ENCODE assay signal across 1 cellular context in genomic region chr4:124713213-124713592, GRCh38.
TF ChIP-seq lines count a peak whose summit lies in the region.

No MANE protein-coding gene starts in this region.

TF ChIP-seq in HepG2, 621 proteins besides CTCF, POLR2A, EP300 and RAD21 (continued from another document):
- TF ChIP-seq, protein P1, sequence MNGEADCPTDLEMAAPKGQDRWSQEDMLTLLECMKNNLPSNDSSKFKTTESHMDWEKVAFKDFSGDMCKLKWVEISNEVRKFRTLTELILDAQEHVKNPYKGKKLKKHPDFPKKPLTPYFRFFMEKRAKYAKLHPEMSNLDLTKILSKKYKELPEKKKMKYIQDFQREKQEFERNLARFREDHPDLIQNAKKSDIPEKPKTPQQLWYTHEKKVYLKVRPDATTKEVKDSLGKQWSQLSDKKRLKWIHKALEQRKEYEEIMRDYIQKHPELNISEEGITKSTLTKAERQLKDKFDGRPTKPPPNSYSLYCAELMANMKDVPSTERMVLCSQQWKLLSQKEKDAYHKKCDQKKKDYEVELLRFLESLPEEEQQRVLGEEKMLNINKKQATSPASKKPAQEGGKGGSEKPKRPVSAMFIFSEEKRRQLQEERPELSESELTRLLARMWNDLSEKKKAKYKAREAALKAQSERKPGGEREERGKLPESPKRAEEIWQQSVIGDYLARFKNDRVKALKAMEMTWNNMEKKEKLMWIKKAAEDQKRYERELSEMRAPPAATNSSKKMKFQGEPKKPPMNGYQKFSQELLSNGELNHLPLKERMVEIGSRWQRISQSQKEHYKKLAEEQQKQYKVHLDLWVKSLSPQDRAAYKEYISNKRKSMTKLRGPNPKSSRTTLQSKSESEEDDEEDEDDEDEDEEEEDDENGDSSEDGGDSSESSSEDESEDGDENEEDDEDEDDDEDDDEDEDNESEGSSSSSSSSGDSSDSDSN (CRISPR knock-in tag; IDR thresholded peaks at IDR 0.05): peak; percentile 46; the same call in 1 of the 2 replicates
- 0 out of 2 replicates have a peak, but pooled peaks have one; percentile 29 for TF ChIP-seq TP53 (CRISPR knock-in tag; conservative IDR thresholded peaks at IDR 0.05)
- TF ChIP-seq HMG20A (CRISPR knock-in tag; IDR thresholded peaks at IDR 0.05; ENCODE audit: borderline replicate concordance): no peak
- TF ChIP-seq CENPX (CRISPR knock-in tag; IDR thresholded peaks at IDR 0.05): no peak
- TF ChIP-seq, protein P2, sequence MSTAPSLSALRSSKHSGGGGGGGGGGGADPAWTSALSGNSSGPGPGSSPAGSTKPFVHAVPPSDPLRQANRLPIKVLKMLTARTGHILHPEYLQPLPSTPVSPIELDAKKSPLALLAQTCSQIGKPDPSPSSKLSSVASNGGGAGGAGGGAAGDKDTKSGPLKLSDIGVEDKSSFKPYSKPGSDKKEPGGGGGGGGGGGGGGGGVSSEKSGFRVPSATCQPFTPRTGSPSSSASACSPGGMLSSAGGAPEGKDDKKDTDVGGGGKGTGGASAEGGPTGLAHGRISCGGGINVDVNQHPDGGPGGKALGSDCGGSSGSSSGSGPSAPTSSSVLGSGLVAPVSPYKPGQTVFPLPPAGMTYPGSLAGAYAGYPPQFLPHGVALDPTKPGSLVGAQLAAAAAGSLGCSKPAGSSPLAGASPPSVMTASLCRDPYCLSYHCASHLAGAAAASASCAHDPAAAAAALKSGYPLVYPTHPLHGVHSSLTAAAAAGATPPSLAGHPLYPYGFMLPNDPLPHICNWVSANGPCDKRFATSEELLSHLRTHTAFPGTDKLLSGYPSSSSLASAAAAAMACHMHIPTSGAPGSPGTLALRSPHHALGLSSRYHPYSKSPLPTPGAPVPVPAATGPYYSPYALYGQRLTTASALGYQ (CRISPR knock-in tag; IDR thresholded peaks at IDR 0.05): peak; percentile 58; the same call in 1 of the 2 replicates
- TF ChIP-seq ZFP90 (CRISPR knock-in tag; IDR thresholded peaks at IDR 0.05; ENCODE audit: borderline replicate concordance): 0 out of 2 replicates have a peak, but pooled peaks have one; percentile 68
- TF ChIP-seq, protein P3, sequence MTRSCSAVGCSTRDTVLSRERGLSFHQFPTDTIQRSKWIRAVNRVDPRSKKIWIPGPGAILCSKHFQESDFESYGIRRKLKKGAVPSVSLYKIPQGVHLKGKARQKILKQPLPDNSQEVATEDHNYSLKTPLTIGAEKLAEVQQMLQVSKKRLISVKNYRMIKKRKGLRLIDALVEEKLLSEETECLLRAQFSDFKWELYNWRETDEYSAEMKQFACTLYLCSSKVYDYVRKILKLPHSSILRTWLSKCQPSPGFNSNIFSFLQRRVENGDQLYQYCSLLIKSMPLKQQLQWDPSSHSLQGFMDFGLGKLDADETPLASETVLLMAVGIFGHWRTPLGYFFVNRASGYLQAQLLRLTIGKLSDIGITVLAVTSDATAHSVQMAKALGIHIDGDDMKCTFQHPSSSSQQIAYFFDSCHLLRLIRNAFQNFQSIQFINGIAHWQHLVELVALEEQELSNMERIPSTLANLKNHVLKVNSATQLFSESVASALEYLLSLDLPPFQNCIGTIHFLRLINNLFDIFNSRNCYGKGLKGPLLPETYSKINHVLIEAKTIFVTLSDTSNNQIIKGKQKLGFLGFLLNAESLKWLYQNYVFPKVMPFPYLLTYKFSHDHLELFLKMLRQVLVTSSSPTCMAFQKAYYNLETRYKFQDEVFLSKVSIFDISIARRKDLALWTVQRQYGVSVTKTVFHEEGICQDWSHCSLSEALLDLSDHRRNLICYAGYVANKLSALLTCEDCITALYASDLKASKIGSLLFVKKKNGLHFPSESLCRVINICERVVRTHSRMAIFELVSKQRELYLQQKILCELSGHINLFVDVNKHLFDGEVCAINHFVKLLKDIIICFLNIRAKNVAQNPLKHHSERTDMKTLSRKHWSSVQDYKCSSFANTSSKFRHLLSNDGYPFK (CRISPR knock-in tag; IDR thresholded peaks at IDR 0.05; ENCODE audit: borderline replicate concordance): 0 out of 2 replicates have a peak, but pooled peaks have one; percentile 32
- TF ChIP-seq PHF8 (CRISPR knock-in tag; IDR thresholded peaks at IDR 0.05): peak; percentile 25; the same call in 1 of the 2 replicates
- 0 out of 2 replicates have a peak, but pooled peaks have one; percentile 28 for TF ChIP-seq ARID3A (IDR thresholded peaks at IDR 0.05; ENCODE audit: low read depth, low read length)
- peak; percentile 45; the same call in 1 of the 3 replicates for TF ChIP-seq MXI1 (IDR thresholded peaks at IDR 0.05; ENCODE audit: borderline replicate concordance, low read depth, low read length)
- 0 out of 2 replicates have a peak, but pooled peaks have one; percentile 61 for TF ChIP-seq SATB2 (CRISPR knock-in tag; IDR thresholded peaks at IDR 0.05)
- TF ChIP-seq, protein P4, sequence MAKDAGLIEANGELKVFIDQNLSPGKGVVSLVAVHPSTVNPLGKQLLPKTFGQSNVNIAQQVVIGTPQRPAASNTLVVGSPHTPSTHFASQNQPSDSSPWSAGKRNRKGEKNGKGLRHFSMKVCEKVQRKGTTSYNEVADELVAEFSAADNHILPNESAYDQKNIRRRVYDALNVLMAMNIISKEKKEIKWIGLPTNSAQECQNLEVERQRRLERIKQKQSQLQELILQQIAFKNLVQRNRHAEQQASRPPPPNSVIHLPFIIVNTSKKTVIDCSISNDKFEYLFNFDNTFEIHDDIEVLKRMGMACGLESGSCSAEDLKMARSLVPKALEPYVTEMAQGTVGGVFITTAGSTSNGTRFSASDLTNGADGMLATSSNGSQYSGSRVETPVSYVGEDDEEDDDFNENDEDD (CRISPR knock-in tag; IDR thresholded peaks at IDR 0.05; ENCODE audit: borderline replicate concordance): peak; percentile 14; the same call in 1 of the 2 replicates
- 0 out of 2 replicates have a peak, but pooled peaks have one; percentile 30 for TF ChIP-seq ZNF232 (CRISPR knock-in tag; IDR thresholded peaks at IDR 0.05; ENCODE audit: borderline replicate concordance)
- TF ChIP-seq HNF4A (CRISPR knock-in tag; IDR thresholded peaks at IDR 0.05): 0 out of 2 replicates have a peak, but pooled peaks have one; percentile 17
- peak; percentile 39; the same call in 1 of the 2 replicates for TF ChIP-seq MED1 (CRISPR knock-in tag; IDR thresholded peaks at IDR 0.05)
- TF ChIP-seq TGIF2 (CRISPR knock-in tag; IDR thresholded peaks at IDR 0.05): peak; percentile 59; the same call in 1 of the 2 replicates
- peak; percentile 80; the same call in 1 of the 2 replicates for TF ChIP-seq DNMT3B (CRISPR knock-in tag; conservative IDR thresholded peaks at IDR 0.05)
- peak; percentile 86 for TF ChIP-seq ZNF121 (CRISPR knock-in tag; IDR thresholded peaks at IDR 0.05)
- peak; percentile 64; the same call in 1 of the 2 replicates for TF ChIP-seq TFE3 (CRISPR knock-in tag; IDR thresholded peaks at IDR 0.05)
- 0 out of 2 replicates have a peak, but pooled peaks have one; percentile 23 for TF ChIP-seq ZNF792 (CRISPR knock-in tag; IDR thresholded peaks at IDR 0.05)
- TF ChIP-seq GATAD2A (CRISPR knock-in tag; IDR thresholded peaks at IDR 0.05): peak; percentile 50
- no peak for TF ChIP-seq CSRNP2 (CRISPR knock-in tag; conservative IDR thresholded peaks at IDR 0.05; ENCODE audit: low read depth)
- TF ChIP-seq ZNF33B (CRISPR knock-in tag; IDR thresholded peaks at IDR 0.05): 0 out of 2 replicates have a peak, but pooled peaks have one; percentile 42
- TF ChIP-seq NFIB (CRISPR knock-in tag; IDR thresholded peaks at IDR 0.05; ENCODE audit: borderline replicate concordance): no peak
- TF ChIP-seq, protein P5, sequence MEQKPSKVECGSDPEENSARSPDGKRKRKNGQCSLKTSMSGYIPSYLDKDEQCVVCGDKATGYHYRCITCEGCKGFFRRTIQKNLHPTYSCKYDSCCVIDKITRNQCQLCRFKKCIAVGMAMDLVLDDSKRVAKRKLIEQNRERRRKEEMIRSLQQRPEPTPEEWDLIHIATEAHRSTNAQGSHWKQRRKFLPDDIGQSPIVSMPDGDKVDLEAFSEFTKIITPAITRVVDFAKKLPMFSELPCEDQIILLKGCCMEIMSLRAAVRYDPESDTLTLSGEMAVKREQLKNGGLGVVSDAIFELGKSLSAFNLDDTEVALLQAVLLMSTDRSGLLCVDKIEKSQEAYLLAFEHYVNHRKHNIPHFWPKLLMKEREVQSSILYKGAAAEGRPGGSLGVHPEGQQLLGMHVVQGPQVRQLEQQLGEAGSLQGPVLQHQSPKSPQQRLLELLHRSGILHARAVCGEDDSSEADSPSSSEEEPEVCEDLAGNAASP (CRISPR knock-in tag; IDR thresholded peaks at IDR 0.05; ENCODE audit: borderline replicate concordance): peak; percentile 36; the same call in 1 of the 2 replicates
- TF ChIP-seq SALL1 (CRISPR knock-in tag; IDR thresholded peaks at IDR 0.05): peak; percentile 60
- TF ChIP-seq ZNF724P (CRISPR knock-in tag; IDR thresholded peaks at IDR 0.05; ENCODE audit: borderline replicate concordance): no peak
- TF ChIP-seq, protein P6, sequence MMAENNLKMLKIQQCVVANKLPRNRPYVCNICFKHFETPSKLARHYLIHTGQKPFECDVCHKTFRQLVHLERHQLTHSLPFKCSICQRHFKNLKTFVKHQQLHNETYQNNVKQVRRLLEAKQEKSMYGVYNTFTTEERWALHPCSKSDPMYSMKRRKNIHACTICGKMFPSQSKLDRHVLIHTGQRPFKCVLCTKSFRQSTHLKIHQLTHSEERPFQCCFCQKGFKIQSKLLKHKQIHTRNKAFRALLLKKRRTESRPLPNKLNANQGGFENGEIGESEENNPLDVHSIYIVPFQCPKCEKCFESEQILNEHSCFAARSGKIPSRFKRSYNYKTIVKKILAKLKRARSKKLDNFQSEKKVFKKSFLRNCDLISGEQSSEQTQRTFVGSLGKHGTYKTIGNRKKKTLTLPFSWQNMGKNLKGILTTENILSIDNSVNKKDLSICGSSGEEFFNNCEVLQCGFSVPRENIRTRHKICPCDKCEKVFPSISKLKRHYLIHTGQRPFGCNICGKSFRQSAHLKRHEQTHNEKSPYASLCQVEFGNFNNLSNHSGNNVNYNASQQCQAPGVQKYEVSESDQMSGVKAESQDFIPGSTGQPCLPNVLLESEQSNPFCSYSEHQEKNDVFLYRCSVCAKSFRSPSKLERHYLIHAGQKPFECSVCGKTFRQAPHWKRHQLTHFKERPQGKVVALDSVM (CRISPR knock-in tag; IDR thresholded peaks at IDR 0.05): peak; percentile 86
- peak; percentile 52 for TF ChIP-seq XRCC5 (optimal IDR thresholded peaks at IDR 0.05; ENCODE audit: low read length)
- no peak; the same call in 1 of the 2 replicates for TF ChIP-seq ZNF136 (CRISPR knock-in tag; IDR thresholded peaks at IDR 0.05; ENCODE audit: low read depth)
- TF ChIP-seq ZMYM4 (CRISPR knock-in tag; IDR thresholded peaks at IDR 0.05): peak; percentile 79
- TF ChIP-seq SAFB2 (CRISPR knock-in tag; IDR thresholded peaks at IDR 0.05; ENCODE audit: borderline replicate concordance, low read depth): no peak
- no peak for TF ChIP-seq ZBTB8A (CRISPR knock-in tag; IDR thresholded peaks at IDR 0.05; ENCODE audit: borderline replicate concordance, low read depth)
- TF ChIP-seq ZNF83 (CRISPR knock-in tag; IDR thresholded peaks at IDR 0.05; ENCODE audit: borderline replicate concordance): no peak
- TF ChIP-seq MIXL1 (CRISPR knock-in tag; IDR thresholded peaks at IDR 0.05): peak; percentile 23; the same call in 1 of the 2 replicates
- TF ChIP-seq NR2F6 (IDR thresholded peaks at IDR 0.05): no peak
- TF ChIP-seq NR2F6 (CRISPR knock-in tag; IDR thresholded peaks at IDR 0.05): peak; percentile 14; the same call in 1 of the 2 replicates
- TF ChIP-seq ASH2L (IDR thresholded peaks at IDR 0.05; ENCODE audit: insufficient read length, low read depth, low read length): peak; percentile 23
- no peak; the same call in 1 of the 2 replicates for TF ChIP-seq ZNF160 (CRISPR knock-in tag; IDR thresholded peaks at IDR 0.05)
